In genomic region chr5:172658869-172659513, GRCh38 we compare ENCODE assay signal across 1 cellular context.
TF ChIP-seq lines count a peak whose summit lies in the region.

No MANE protein-coding gene starts in this region.

TF ChIP-seq in GM23338, 12 proteins besides CTCF, POLR2A, EP300 and RAD21 (continued from another document):
- no peak for TF ChIP-seq JUNB (IDR thresholded peaks at IDR 0.05; ENCODE audit: unreplicated experiment)
- no peak for TF ChIP-seq EZH2 (IDR thresholded peaks at IDR 0.05; ENCODE audit: low read depth, unreplicated experiment)
- TF ChIP-seq ZNF462 (CRISPR knock-in tag; IDR thresholded peaks at IDR 0.05), result no peak
